1 cellular context compared by ENCODE assay signal in the genomic region with DNA sequence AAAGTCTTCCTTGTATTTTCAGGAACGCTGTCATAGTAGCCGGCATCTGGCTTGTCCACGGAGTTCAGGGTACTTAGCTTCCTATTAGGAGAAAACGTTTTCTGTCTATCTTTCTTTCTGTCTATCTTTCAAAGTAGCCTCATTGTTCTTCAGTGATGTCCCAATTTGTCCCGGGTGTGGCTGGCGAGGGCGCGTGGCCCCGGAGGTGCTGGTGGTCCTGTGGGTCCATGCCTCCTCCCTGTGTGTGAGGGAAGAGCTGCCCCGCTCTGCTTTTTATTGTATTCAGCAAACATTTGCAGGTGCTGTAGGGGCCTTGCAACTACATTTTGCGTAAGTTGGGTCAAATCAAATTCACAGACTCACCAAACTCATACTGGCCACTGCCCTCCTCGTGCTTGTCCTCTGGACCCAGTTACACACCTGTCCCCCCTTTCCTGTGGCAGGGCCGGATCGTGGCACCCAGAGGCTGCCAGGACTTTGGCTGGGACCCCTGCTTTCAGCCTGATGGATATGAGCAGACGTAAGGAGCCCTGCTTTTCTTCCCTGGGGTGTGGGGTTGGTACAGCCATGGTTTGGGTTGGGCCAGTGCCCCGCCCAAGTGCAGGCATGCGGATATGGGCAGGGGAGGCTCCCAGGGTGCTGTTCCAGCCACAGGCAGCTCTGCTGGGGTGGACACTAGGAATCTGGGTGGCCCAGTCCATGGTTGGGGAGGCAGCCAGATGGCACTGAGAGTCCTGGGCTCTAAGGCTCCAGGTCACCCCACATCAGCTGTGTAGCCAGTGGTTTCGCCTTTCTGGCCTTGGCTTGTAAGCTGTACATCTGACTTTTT.
TF ChIP-seq lines count a peak whose summit lies in the region.

No MANE protein-coding gene starts in this region.

TF ChIP-seq in Ishikawa, 13 proteins besides CTCF, POLR2A, EP300 and RAD21:
- peak; percentile 50; the same call in 1 of the 2 replicates for TF ChIP-seq MAX (IDR thresholded peaks at IDR 0.05)
- peak; percentile 95 for TF ChIP-seq TEAD4 (IDR thresholded peaks at IDR 0.05)
- TF ChIP-seq FOXM1 (IDR thresholded peaks at IDR 0.05; ENCODE audit: borderline replicate concordance, low read depth): no peak
- TF ChIP-seq YY1 (IDR thresholded peaks at IDR 0.05; ENCODE audit: low read depth): peak; percentile 54; the same call in 1 of the 2 replicates
- TF ChIP-seq TCF12 (IDR thresholded peaks at IDR 0.05; ENCODE audit: low read depth): peak; percentile 87
- TF ChIP-seq NFIC (IDR thresholded peaks at IDR 0.05): peak; percentile 77
- TF ChIP-seq, protein P1, sequence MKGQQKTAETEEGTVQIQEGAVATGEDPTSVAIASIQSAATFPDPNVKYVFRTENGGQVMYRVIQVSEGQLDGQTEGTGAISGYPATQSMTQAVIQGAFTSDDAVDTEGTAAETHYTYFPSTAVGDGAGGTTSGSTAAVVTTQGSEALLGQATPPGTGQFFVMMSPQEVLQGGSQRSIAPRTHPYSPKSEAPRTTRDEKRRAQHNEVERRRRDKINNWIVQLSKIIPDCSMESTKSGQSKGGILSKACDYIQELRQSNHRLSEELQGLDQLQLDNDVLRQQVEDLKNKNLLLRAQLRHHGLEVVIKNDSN (IDR thresholded peaks at IDR 0.05): no peak
